In the genomic region with DNA sequence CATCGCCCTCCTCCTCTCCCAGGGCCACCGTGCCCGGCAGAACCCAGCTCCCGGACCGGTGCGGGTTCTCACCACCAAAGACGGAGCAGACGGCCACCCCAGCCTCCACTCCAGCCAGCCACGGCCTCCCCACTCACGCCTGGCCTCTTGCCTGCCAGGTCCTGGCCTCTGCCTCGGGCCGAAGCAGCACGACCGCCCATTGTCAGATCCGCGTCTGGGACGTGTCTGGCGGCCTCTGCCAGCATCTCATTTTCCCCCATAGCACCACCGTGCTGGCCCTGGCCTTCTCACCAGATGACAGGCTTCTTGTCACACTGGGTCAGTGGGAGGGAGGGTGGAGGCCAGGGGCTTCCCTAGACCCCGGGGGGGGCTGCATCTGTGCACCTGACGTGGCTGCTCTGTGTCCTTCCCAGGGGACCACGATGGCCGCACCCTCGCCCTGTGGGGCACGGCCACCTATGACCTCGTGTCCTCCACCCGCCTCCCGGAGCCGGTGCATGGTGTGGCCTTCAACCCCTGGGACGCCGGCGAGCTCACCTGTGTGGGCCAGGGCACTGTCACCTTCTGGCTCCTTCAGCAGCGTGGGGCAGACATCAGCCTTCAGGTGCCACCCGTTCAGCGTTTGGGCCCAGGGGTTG, we compare ENCODE assay signal across 11 cellular contexts. TPM values are rescaled to one million over a fixed set of nuclear protein-coding genes. Genes with fewer than 3 reads are reported as not detected.
DNase-seq lines count a peak whose midpoint lies in the region; ATAC-seq and TF ChIP-seq lines count a peak whose summit lies in the region.
"Had no signal": no experiment of that assay in that cellular context is flagged by ENCODE, and none has a peak within 500 bp of the region (broad histone marks: within the 10 kb centered on the region; RNA-seq: fewer than 3 reads in every experiment).

No MANE protein-coding gene starts in this region.

- peak overlapping the region; percentile 68 for H3K27ac ChIP-seq in angular gyrus (ENCODE audit: low read depth, low read length)
- no peak overlapping the region for H3K27ac ChIP-seq in CD8-positive, alpha-beta T cell (ENCODE audit: low read depth, low read length)
- H3K27ac ChIP-seq: SJSA1 had no signal

- peak; percentile 17 for ATAC-seq in HG02852 (IDR thresholded peaks at IDR 0.05; ENCODE audit: unreplicated experiment)
- no peak for ATAC-seq in GM18502 (IDR thresholded peaks at IDR 0.05; ENCODE audit: poor library complexity, unreplicated experiment)
- no peak for ATAC-seq in CD8-positive, alpha-beta T cell

- H3K4me3 Mint-ChIP-seq in mesothelial cell of epicardium = peak overlapping the region; percentile 41
- H3K4me3 Mint-ChIP-seq in CD8-positive, alpha-beta T cell = no peak overlapping the region
- H3K4me3 Mint-ChIP-seq: activated T-cell treated with anti-CD3 and anti-CD28 coated beads, Interleukin-2, amount 50 U/mL, for 72 hours had no signal

- intact Hi-C loops in CD8-positive, alpha-beta T cell (cut with DNase I, micrococcal nuclease) = loop anchor here (2.0 to 10.0 kb wide), 3 partner anchors 17 to 269 kb away; partner anchors contain the start of gene CAPN15 (in 1 of the 2)

- peaks cover 5% of the 10 kb centered on the region for H3K4me1 Mint-ChIP-seq in mesothelial cell of epicardium
- H3K4me1 Mint-ChIP-seq in CD8-positive, alpha-beta T cell (ENCODE audit: low read depth) = peaks cover 4% of the 10 kb centered on the region

- no peaks in the 10 kb centered on the region for H3K9me3 Mint-ChIP-seq in mesothelial cell of epicardium
- H3K9me3 Mint-ChIP-seq in CD8-positive, alpha-beta T cell = no peaks in the 10 kb centered on the region
- H3K9me3 Mint-ChIP-seq: activated T-cell treated with anti-CD3 and anti-CD28 coated beads, Interleukin-2, amount 50 U/mL, for 72 hours had no signal

- H3K36me3 ChIP-seq in BE2C = peaks cover 21% of the 10 kb centered on the region
- H3K36me3 ChIP-seq in CD8-positive, alpha-beta T cell (ENCODE audit: insufficient read depth, low read length) = no peaks in the 10 kb centered on the region

- CTCF ChIA-PET in CD8-positive, alpha-beta T cell (lab: Charles Lee) = no interaction called here

- peak overlapping the region; percentile 16 for H3K4me3 ChIP-seq in BE2C (ENCODE audit: low read depth, low read length)
- H3K4me3 ChIP-seq in CD8-positive, alpha-beta T cell (ENCODE audit: low read depth, low read length) = no peak overlapping the region
- H3K4me3 ChIP-seq: SJSA1 had no signal

- peaks cover 13% of the 10 kb centered on the region for H3K4me1 ChIP-seq in BE2C
- H3K4me1 ChIP-seq in CD8-positive, alpha-beta T cell (ENCODE audit: insufficient read depth, low read length) = peaks cover 6% of the 10 kb centered on the region
- H3K4me1 ChIP-seq: SJSA1 had no signal

- peak; percentile 8; the same call in 1 of the 2 replicates for TF ChIP-seq CTCF in BE2C (IDR thresholded peaks at IDR 0.05; ENCODE audit: low read depth, low read length)
- peak; percentile 19 for TF ChIP-seq CTCF in mesothelial cell of epicardium (IDR thresholded peaks at IDR 0.05; ENCODE audit: unreplicated experiment)
- no peak for TF ChIP-seq CTCF in CD8-positive, alpha-beta T cell (IDR thresholded peaks at IDR 0.05)

- peak overlapping the region; percentile 43 for H3K27ac Mint-ChIP-seq in mesothelial cell of epicardium
- no peak overlapping the region for H3K27ac Mint-ChIP-seq in CD8-positive, alpha-beta T cell
- H3K27ac Mint-ChIP-seq: activated T-cell treated with anti-CD3 and anti-CD28 coated beads, Interleukin-2, amount 50 U/mL, for 72 hours had no signal

- H3K27me3 Mint-ChIP-seq in mesothelial cell of epicardium (ENCODE audit: low read depth) = no peaks in the 10 kb centered on the region
- no peaks in the 10 kb centered on the region for H3K27me3 Mint-ChIP-seq in CD8-positive, alpha-beta T cell (ENCODE audit: low read depth)

- H3K9me3 ChIP-seq in BE2C = no peaks in the 10 kb centered on the region
- no peaks in the 10 kb centered on the region for H3K9me3 ChIP-seq in CD8-positive, alpha-beta T cell (ENCODE audit: low read length)
- H3K9me3 ChIP-seq: SJSA1 had no signal

- POLR2A ChIA-PET in CD8-positive, alpha-beta T cell (lab: Charles Lee) = interaction anchor here (1.2 to 1.6 kb wide), 2 partner anchors 12 to 25 kb away, joined by 4 read pairs; partner anchors contain the start of genes METTL26 and WDR90

- DNase-seq in BE2C (no peak), mesothelial cell of epicardium (ENCODE audit: low spot score in 2 of 2, unreplicated experiment in 2 of 2) (no peak), cerebellum (ENCODE audit: low spot score) (no peak), AG20443 (ENCODE audit: low spot score) (no peak)
- DNase-seq in CD8-positive, alpha-beta T cell = no peak
- DNase-seq: COR-L47 had no signal

- H3K36me3 Mint-ChIP-seq in mesothelial cell of epicardium = no peaks in the 10 kb centered on the region
- no peaks in the 10 kb centered on the region for H3K36me3 Mint-ChIP-seq in CD8-positive, alpha-beta T cell

- H3K27me3 ChIP-seq in BE2C = no peaks in the 10 kb centered on the region
- H3K27me3 ChIP-seq in CD8-positive, alpha-beta T cell (ENCODE audit: insufficient read depth, low read length) = no peaks in the 10 kb centered on the region
- H3K27me3 ChIP-seq: SJSA1 had no signal

RNA-seq across cellular contexts. Expression of gene RHOT2, which starts 6.6 kb away (rescaled TPM):
- 535 TPM for polyA plus RNA-seq in BE2C (2012; ENCODE audit: insufficient read depth, insufficient read length, low read depth)
- total RNA-seq in mesothelial cell of epicardium (190 to 207 TPM (median 194 TPM) in 3 replicates), cerebellum (34.8 TPM)
- total RNA-seq in CD8-positive, alpha-beta T cell = 100 to 1,000 TPM; 163 to 175 TPM

RNA-seq across cellular contexts. Expression of gene WDR90, which starts 12.1 kb away (rescaled TPM):
- polyA plus RNA-seq in BE2C (2012; ENCODE audit: insufficient read depth, insufficient read length, low read depth) = 44.4 TPM
- total RNA-seq in mesothelial cell of epicardium (75.9 to 86.9 TPM (median 77.2 TPM) in 3 replicates), cerebellum (23.7 TPM)
- 10 to 100 TPM; 15.0 to 22.8 TPM for total RNA-seq in CD8-positive, alpha-beta T cell

RNA-seq across cellular contexts. Expression of gene RHBDL1, which starts 14.2 kb away (rescaled TPM):
- polyA plus RNA-seq in BE2C (2012; ENCODE audit: insufficient read depth, insufficient read length, low read depth) = 2.8 TPM
- total RNA-seq in mesothelial cell of epicardium (5.9 to 6.1 TPM (median 6.0 TPM) in 3 replicates), cerebellum (2.7 TPM)
- 1 to 10 TPM; 3.1 to 4.1 TPM for total RNA-seq in CD8-positive, alpha-beta T cell

RNA-seq across cellular contexts. Expression of gene STUB1, which starts 18.9 kb away (rescaled TPM):
- 418 TPM for polyA plus RNA-seq in BE2C (2012; ENCODE audit: insufficient read depth, insufficient read length, low read depth)
- total RNA-seq in mesothelial cell of epicardium = 69.4 to 79.9 TPM (median 72.5 TPM) in 3 replicates
- 25.9 TPM for total RNA-seq in cerebellum
- total RNA-seq in CD8-positive, alpha-beta T cell = 10 to 100 TPM; 40.0 to 50.0 TPM

RNA-seq across cellular contexts. Expression of gene MCRIP2, which starts 19.7 kb away (rescaled TPM):
- 180 TPM for polyA plus RNA-seq in BE2C (2012; ENCODE audit: insufficient read depth, insufficient read length, low read depth)
- total RNA-seq in mesothelial cell of epicardium = 20.5 to 24.6 TPM (median 21.7 TPM) in 3 replicates
- 6.0 TPM for total RNA-seq in cerebellum
- total RNA-seq in CD8-positive, alpha-beta T cell = 10 to 100 TPM; 15.9 to 19.2 TPM
